ENCODE assay signal across 11 cellular contexts in the genomic region with DNA sequence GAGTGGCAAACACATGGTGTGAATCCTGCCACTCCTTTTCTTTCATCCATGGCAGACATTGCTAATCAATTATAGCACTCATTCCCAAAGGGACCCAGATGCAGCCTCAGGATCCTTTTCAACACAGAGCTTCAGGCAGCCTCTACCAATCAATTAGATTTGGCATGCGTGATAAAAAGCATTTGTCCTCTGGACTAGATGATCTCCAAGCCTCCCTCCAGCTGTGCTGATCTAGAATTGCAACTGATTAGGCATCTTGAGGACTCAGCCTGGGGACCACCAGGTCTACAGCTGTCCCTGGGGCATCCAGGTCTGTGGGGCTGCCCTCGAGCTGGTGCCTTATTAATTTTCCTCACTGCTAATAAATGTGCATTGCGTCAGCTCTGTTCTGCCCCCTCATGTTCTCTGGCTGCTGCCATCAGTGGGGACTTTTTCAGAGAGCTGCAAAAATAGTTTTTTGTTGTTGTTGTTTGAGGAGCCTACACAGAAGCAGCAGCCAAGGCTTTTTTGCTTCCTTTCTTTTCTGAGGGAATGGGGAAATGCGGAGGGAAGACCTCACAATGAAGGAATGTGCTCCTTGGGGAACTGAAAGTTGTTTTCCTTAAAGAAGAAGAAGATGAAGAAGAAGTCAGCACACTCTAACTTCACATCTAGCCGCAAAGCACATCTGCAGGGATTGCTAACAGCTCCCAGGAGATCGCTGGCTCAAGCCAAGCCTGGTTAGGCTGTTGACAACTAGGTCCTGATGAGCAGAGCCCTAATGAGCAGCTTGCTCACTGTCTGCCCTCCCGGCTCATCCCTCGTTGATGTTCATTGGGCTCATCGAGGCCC. TPM values are rescaled to one million over a fixed set of nuclear protein-coding genes. Genes with fewer than 3 reads are reported as not detected.
A peak's percentile ranks its signal among the peaks of the same experiment; 100 is the strongest.
DNase-seq lines count a peak whose midpoint lies in the region; ATAC-seq and TF ChIP-seq lines count a peak whose summit lies in the region.
"Had no signal": no experiment of that assay in that cellular context is flagged by ENCODE, and none has a peak within 500 bp of the region (broad histone marks: within the 10 kb centered on the region; RNA-seq: fewer than 3 reads in every experiment).

No MANE protein-coding gene starts in this region.

- in situ Hi-C loops in astrocyte of the spinal cord (cut with HindIII; ENCODE audit: low sequenced_read_pairs) = no loop called here

- no peaks in the 10 kb centered on the region for H4K20me1 ChIP-seq in smooth muscle cell (ENCODE audit: low read depth)
- no peaks in the 10 kb centered on the region for H4K20me1 ChIP-seq in PC-3 (ENCODE audit: low read length)

- peaks cover 31% of the 10 kb centered on the region for H3K4me1 ChIP-seq in smooth muscle cell (ENCODE audit: low read depth)
- peaks cover 18% of the 10 kb centered on the region for H3K4me1 ChIP-seq in PC-3 (ENCODE audit: insufficient read depth, low read length)
- no peaks in the 10 kb centered on the region for H3K4me1 ChIP-seq in naive thymus-derived CD4-positive, alpha-beta T cell (ENCODE audit: control insufficient read depth in 2 of 2, insufficient read depth in 2 of 2, low read length in 2 of 2)

- H3K4me2 ChIP-seq in smooth muscle cell (peak overlapping the region; percentile 77), PC-3 (ENCODE audit: low read length) (no peak overlapping the region)

- H3K4me3 ChIP-seq in astrocyte of the spinal cord (ENCODE audit: low read depth, low read length) = no peak overlapping the region
- H3K4me3 ChIP-seq in smooth muscle cell = no peak overlapping the region
- H3K4me3 ChIP-seq in PC-3 (ENCODE audit: low read length) = no peak overlapping the region
- H3K4me3 ChIP-seq in naive thymus-derived CD4-positive, alpha-beta T cell (ENCODE audit: low read length) = no peak overlapping the region

- H3K9ac ChIP-seq in smooth muscle cell (ENCODE audit: low read depth) (peak overlapping the region; percentile 26), PC-3 (ENCODE audit: low read length) (no peak overlapping the region)

- WGBS in smooth muscle cell (ENCODE audit: low lambda C conversion rate) = 43% methylated on average over 9 of the region's 9 CpGs

- POLR2A ChIA-PET in PC-3 (lab: Charles Lee; ENCODE audit: unreplicated experiment) = interaction anchor here (0.7 kb wide), 1 partner anchor 29 kb away, joined by 4 read pairs; no protein-coding TSS in a partner anchor
- POLR2A ChIA-PET in naive thymus-derived CD4-positive, alpha-beta T cell (lab: Charles Lee) = no interaction called here

- H3K27me3 Mint-ChIP-seq in activated T-cell treated with anti-CD3 and anti-CD28 coated beads, Interleukin-2, amount 50 U/mL, for 72 hours (ENCODE audit: low read depth) = peaks cover 59% of the 10 kb centered on the region
- H3K27me3 Mint-ChIP-seq in naive thymus-derived CD4-positive, alpha-beta T cell = peaks cover 22 to 83% (median 40%) of the 10 kb centered on the region in 5 donors

- intact Hi-C loops in PC-3 (cut with micrococcal nuclease) = no loop called here
- intact Hi-C loops in naive thymus-derived CD4-positive, alpha-beta T cell (cut with micrococcal nuclease) = no loop called here

- H3K27ac Mint-ChIP-seq in activated T-cell treated with anti-CD3 and anti-CD28 coated beads, Interleukin-2, amount 50 U/mL, for 72 hours = no peak overlapping the region
- no peak overlapping the region for H3K27ac Mint-ChIP-seq in naive thymus-derived CD4-positive, alpha-beta T cell
- H3K27ac Mint-ChIP-seq: activated naive CD4-positive, alpha-beta T cell treated with anti-CD3 and anti-CD28 coated beads, Interleukin-2, amount 10 ng/mL, durations not matched to agents 7 days and 5 days had no signal

- no peaks in the 10 kb centered on the region for H3K9me2 ChIP-seq in PC-3 (replicated peaks; ENCODE audit: low read length)

- BruUV-seq in PC-3 (replicated peaks; lab: Mats Ljungman, UMichigan) = no TSS peak

- H3K79me2 ChIP-seq in smooth muscle cell (ENCODE audit: low read depth) (no peaks in the 10 kb centered on the region), PC-3 (ENCODE audit: low read length) (no peaks in the 10 kb centered on the region)

- no peaks in the 10 kb centered on the region for H3K36me3 ChIP-seq in smooth muscle cell (ENCODE audit: low read depth)
- no peaks in the 10 kb centered on the region for H3K36me3 ChIP-seq in PC-3 (ENCODE audit: low read depth, low read length)
- no peaks in the 10 kb centered on the region for H3K36me3 ChIP-seq in naive thymus-derived CD4-positive, alpha-beta T cell (ENCODE audit: control insufficient read depth in 2 of 3, insufficient read depth in 3 of 3, low read length in 3 of 3)

- CTCF ChIA-PET in PC-3 (lab: Charles Lee) = no interaction called here
- CTCF ChIA-PET in naive thymus-derived CD4-positive, alpha-beta T cell (lab: Charles Lee) = no interaction called here

- H3K9me3 Mint-ChIP-seq in activated T-cell treated with anti-CD3 and anti-CD28 coated beads, Interleukin-2, amount 50 U/mL, for 72 hours = no peaks in the 10 kb centered on the region
- H3K9me3 Mint-ChIP-seq in naive thymus-derived CD4-positive, alpha-beta T cell = no peaks in the 10 kb centered on the region
- H3K9me3 Mint-ChIP-seq: activated naive CD4-positive, alpha-beta T cell treated with anti-CD3 and anti-CD28 coated beads, Interleukin-2, amount 10 ng/mL, durations not matched to agents 7 days and 5 days had no signal

- DNase-seq in GM04504 (ENCODE audit: low read depth) = peak; percentile 93
- DNase-seq in astrocyte of the spinal cord (ENCODE audit: low read depth, low spot score) = peak; percentile 76
- DNase-seq in inferior parietal cortex (ENCODE audit: extremely low spot score) = peak; percentile 56
- no peak for DNase-seq in smooth muscle cell (lab: John Stamatoyannopoulos, UW; ENCODE audit: unreplicated experiment)
- no peak for DNase-seq in activated T-cell treated with anti-CD3 and anti-CD28 coated beads, Interleukin-2, amount 50 U/mL, for 72 hours
- DNase-seq in PC-3 = no peak
- no peak for DNase-seq in stimulated activated CD4-positive, alpha-beta T cell treated with anti-CD3 and anti-CD28 coated beads, Interleukin-4, amount 100 ng/mL, for 1 hour
- no peak for DNase-seq in naive thymus-derived CD4-positive, alpha-beta T cell
- DNase-seq: activated naive CD4-positive, alpha-beta T cell treated with anti-CD3 and anti-CD28 coated beads, Interleukin-2, amount 10 ng/mL, durations not matched to agents 7 days and 5 days; KG1; left colon had no signal

- H3K9me3 ChIP-seq in smooth muscle cell (replicated peaks; ENCODE audit: low read depth) (no peaks in the 10 kb centered on the region), PC-3 (ENCODE audit: low read length) (no peaks in the 10 kb centered on the region)
- no peaks in the 10 kb centered on the region for H3K9me3 ChIP-seq in naive thymus-derived CD4-positive, alpha-beta T cell (ENCODE audit: control insufficient read depth in 2 of 3, low read length in 3 of 3)

- no peak overlapping the region for H3K4me3 Mint-ChIP-seq in activated T-cell treated with anti-CD3 and anti-CD28 coated beads, Interleukin-2, amount 50 U/mL, for 72 hours
- H3K4me3 Mint-ChIP-seq in naive thymus-derived CD4-positive, alpha-beta T cell = no peak overlapping the region
- H3K4me3 Mint-ChIP-seq: activated naive CD4-positive, alpha-beta T cell treated with anti-CD3 and anti-CD28 coated beads, Interleukin-2, amount 10 ng/mL, durations not matched to agents 7 days and 5 days had no signal

- no peaks in the 10 kb centered on the region for H3K36me3 Mint-ChIP-seq in activated T-cell treated with anti-CD3 and anti-CD28 coated beads, Interleukin-2, amount 50 U/mL, for 72 hours (ENCODE audit: insufficient read depth in 2 of 2)
- no peaks in the 10 kb centered on the region for H3K36me3 Mint-ChIP-seq in naive thymus-derived CD4-positive, alpha-beta T cell
- H3K36me3 Mint-ChIP-seq: activated naive CD4-positive, alpha-beta T cell treated with anti-CD3 and anti-CD28 coated beads, Interleukin-2, amount 10 ng/mL, durations not matched to agents 7 days and 5 days had no signal

- H3F3A ChIP-seq in smooth muscle cell (ENCODE audit: low read depth) = no peaks in the 10 kb centered on the region
- no peaks in the 10 kb centered on the region for H3F3A ChIP-seq in PC-3 (ENCODE audit: low read length, unreplicated experiment)

- no peak for TF ChIP-seq CTCF in astrocyte of the spinal cord (IDR thresholded peaks at IDR 0.05; ENCODE audit: low read depth, low read length)
- no peak for TF ChIP-seq CTCF in smooth muscle cell (IDR thresholded peaks at IDR 0.05; ENCODE audit: borderline replicate concordance, insufficient read depth, poor library complexity, severe bottlenecking)
- TF ChIP-seq CTCF in PC-3 (conservative IDR thresholded peaks at IDR 0.05; ENCODE audit: low read depth, low read length) = no peak

- H3K27ac ChIP-seq in smooth muscle cell (ENCODE audit: low read depth) (peak overlapping the region; percentile 41), PC-3 (ENCODE audit: low read length) (no peak overlapping the region)
- H3K27ac ChIP-seq in naive thymus-derived CD4-positive, alpha-beta T cell (ENCODE audit: low read depth, low read length) = no peak overlapping the region

- H2AFZ ChIP-seq in smooth muscle cell (ENCODE audit: low read depth) = peak overlapping the region; percentile 31
- H2AFZ ChIP-seq in PC-3 (ENCODE audit: low read length) = no peak overlapping the region

- peaks cover 13% of the 10 kb centered on the region for H3K27me3 ChIP-seq in smooth muscle cell (ENCODE audit: low read depth)
- H3K27me3 ChIP-seq in PC-3 (ENCODE audit: low read length) = peaks cover 21% of the 10 kb centered on the region
- no peaks in the 10 kb centered on the region for H3K27me3 ChIP-seq in naive thymus-derived CD4-positive, alpha-beta T cell (ENCODE audit: control insufficient read depth in 2 of 2, insufficient read depth in 2 of 2, low read length in 2 of 2)

- H3K4me1 Mint-ChIP-seq in activated T-cell treated with anti-CD3 and anti-CD28 coated beads, Interleukin-2, amount 50 U/mL, for 72 hours (ENCODE audit: low read depth) = no peaks in the 10 kb centered on the region
- H3K4me1 Mint-ChIP-seq in naive thymus-derived CD4-positive, alpha-beta T cell = peaks cover 0 to 8% (median 0%) of the 10 kb centered on the region in 7 donors
- H3K4me1 Mint-ChIP-seq: activated naive CD4-positive, alpha-beta T cell treated with anti-CD3 and anti-CD28 coated beads, Interleukin-2, amount 10 ng/mL, durations not matched to agents 7 days and 5 days had no signal

- ATAC-seq in activated T-cell treated with anti-CD3 and anti-CD28 coated beads, Interleukin-2, amount 50 U/mL, for 72 hours (replicated peaks in 1 of 2) = no peak
- no peak for ATAC-seq in PC-3
- ATAC-seq in naive thymus-derived CD4-positive, alpha-beta T cell = no peak
- ATAC-seq: left colon had no signal

RNA-seq across cellular contexts. Expression of gene ATOH8, which starts 8.8 kb away (rescaled TPM):
- total RNA-seq in smooth muscle cell (5.2 and 6.5 TPM in 2 replicates), PC-3 (2014; rRNA removed) (0.04 TPM in 1 of 2 replicates, not detected in the other)
- 4.6 and 5.2 TPM in 2 replicates for polyA plus RNA-seq in smooth muscle cell
- total RNA-seq in activated T-cell treated with anti-CD3 and anti-CD28 coated beads, Interleukin-2, amount 50 U/mL, for 72 hours = not detected
- total RNA-seq in naive thymus-derived CD4-positive, alpha-beta T cell = under 1 TPM in 2 of 5 experiments, not detected in 3; 0.42 to 0.73 TPM
- polyA plus RNA-seq in naive thymus-derived CD4-positive, alpha-beta T cell = not detected

RNA-seq across cellular contexts. Expression of gene GNLY, which starts 50.8 kb away (rescaled TPM):
- total RNA-seq in smooth muscle cell (not detected in 2 replicates), PC-3 (2014; rRNA removed) (not detected in 2 replicates)
- polyA plus RNA-seq in smooth muscle cell = not detected in 2 replicates
- 100 to 1,000 TPM in 1 of 2 donors, 10 to 100 TPM in 1; 23.8 to 143 TPM for total RNA-seq in activated T-cell treated with anti-CD3 and anti-CD28 coated beads, Interleukin-2, amount 50 U/mL, for 72 hours
- 100 to 1,000 TPM in 2 of 5 experiments, 10 to 100 TPM in 1, 1 to 10 TPM in 2; 5.9 to 780 (median 84.7) TPM for total RNA-seq in naive thymus-derived CD4-positive, alpha-beta T cell
- polyA plus RNA-seq in naive thymus-derived CD4-positive, alpha-beta T cell = 10 to 100 TPM; 11.1 to 13.5 TPM

Comparison
In these comparisons a context has a peak if more than half of its experiments do, and no peak if none do; other contexts are left out.
1. DNase-seq: peak in GM04504 (single experiment), astrocyte of the spinal cord (single experiment) and inferior parietal cortex (single experiment); none in smooth muscle cell (single experiment), activated T-cell treated with anti-CD3 and anti-CD28 coated beads, Interleukin-2, amount 50 U/mL, for 72 hours (0 of 2), PC-3 (single experiment), stimulated activated CD4-positive, alpha-beta T cell treated with anti-CD3 and anti-CD28 coated beads, Interleukin-4, amount 100 ng/mL, for 1 hour (single experiment) and naive thymus-derived CD4-positive, alpha-beta T cell (0 of 9).